15 cellular contexts compared by ENCODE assay signal in genomic region chr10:11303671-11304170, GRCh38.
"Had no signal": no experiment of that assay in that cellular context is flagged by ENCODE, and none has a peak within 500 bp of the region (broad histone marks: within the 10 kb centered on the region; RNA-seq: fewer than 3 reads in every experiment).

No MANE protein-coding gene starts in this region.

- H3K4me3 Mint-ChIP-seq: nephron progenitor cell had no signal

- H3K36me3 ChIP-seq: colonic mucosa had no signal

- DNase-seq: activated CD4-positive, alpha-beta T cell treated with anti-CD3 and anti-CD28 coated beads, Interleukin-2, amount 50 U/mL, for 4 hours; activated CD4-positive, CD25-positive, alpha-beta regulatory T cell treated with anti-CD3 and anti-CD28 coated beads, Interleukin-2, amount 50 U/mL, for 72 hours; activated effector memory CD4-positive, alpha-beta T cell treated with anti-CD3 and anti-CD28 coated beads, Interleukin-2, amount 50 U/mL, for 16 hours; colonic mucosa; effector CD4-positive, alpha-beta T cell; foreskin melanocyte; heart left ventricle; islet precursor cell; mammary epithelial cell; nephron progenitor cell; stimulated activated CD4-positive, alpha-beta T cell treated with anti-CD3 and anti-CD28 coated beads, Interleukin-4, amount 100 ng/mL, for 1 hour; stimulated activated CD8-positive, alpha-beta memory T cell treated with anti-CD3 and anti-CD28 coated beads, Interleukin-4, amount 100 ng/mL, for 48 hours; stomach had no signal

- H3K27me3 ChIP-seq: ascending aorta, colonic mucosa, heart left ventricle, stomach had no signal

- H3K4me3 ChIP-seq: ascending aorta, colonic mucosa, heart left ventricle, stomach had no signal

- H3K9me3 ChIP-seq: colonic mucosa had no signal

- ATAC-seq: heart left ventricle, left lobe of liver had no signal

- H3K4me1 ChIP-seq: ascending aorta, colonic mucosa, heart left ventricle, stomach had no signal

- H3K27ac Mint-ChIP-seq: nephron progenitor cell had no signal

- H3K27ac ChIP-seq: ascending aorta, colonic mucosa, heart left ventricle, stomach had no signal
